ENCODE assay signal across 32 cellular contexts in genomic region chr3:119880966-119881365, GRCh38.
"Had no signal": no experiment of that assay in that cellular context is flagged by ENCODE, and none has a peak within 500 bp of the region (broad histone marks: within the 10 kb centered on the region; RNA-seq: fewer than 3 reads in every experiment).

No MANE protein-coding gene starts in this region.

- H3K9me3 ChIP-seq: body of pancreas, colonic mucosa, gastroesophageal sphincter, pancreas, psoas muscle, sigmoid colon, suprapubic skin, tibial artery had no signal

- H3K4me3 ChIP-seq: body of pancreas, cardiac muscle cell, colonic mucosa, gastroesophageal sphincter, hepatocyte, pancreas, psoas muscle, sigmoid colon, smooth muscle cell, suprapubic skin, tibial artery had no signal

- H3K9me3 Mint-ChIP-seq: activated CD4-positive, alpha-beta memory T cell treated with anti-CD3 and anti-CD28 coated beads, Interleukin-2, amount 10 ng/mL, durations not matched to agents 7 days and 5 days; activated CD4-positive, alpha-beta T cell treated with anti-CD3 and anti-CD28 coated beads, Interleukin-2, amount 10 ng/mL, durations not matched to agents 7 days and 5 days; activated naive CD4-positive, alpha-beta T cell treated with anti-CD3 and anti-CD28 coated beads, Interleukin-2, amount 50 U/mL, for 72 hours; activated T-helper 2 cell treated with anti-CD3 and anti-CD28 coated beads, Interferon-gamma antibody, Interleukin-2, Interleukin-4, amounts not matched to agents 10 μg/mL and 5 μg/mL and 100 μg/mL, durations not matched to agents 14 hours and 24 hours and 36 hours; memory B cell; naive thymus-derived CD4-positive, alpha-beta T cell; stimulated activated memory B cell treated with anti-CD40 and anti-IgM and Interleukin-4, amounts not matched to agents 10 μg/mL and 1 μg/mL and 100 μg/mL, for 72 hours had no signal

- H2AFZ ChIP-seq: hepatocyte had no signal

- H3K4me1 ChIP-seq: body of pancreas, colonic mucosa, gastroesophageal sphincter, pancreas, psoas muscle, sigmoid colon, suprapubic skin, tibial artery had no signal

- H3K4me1 Mint-ChIP-seq: activated CD4-positive, alpha-beta memory T cell treated with anti-CD3 and anti-CD28 coated beads, Interleukin-2, amount 10 ng/mL, durations not matched to agents 7 days and 5 days; activated CD4-positive, alpha-beta T cell treated with anti-CD3 and anti-CD28 coated beads, Interleukin-2, amount 10 ng/mL, durations not matched to agents 7 days and 5 days; memory B cell; neural crest cell; stimulated activated memory B cell treated with anti-CD40 and anti-IgM and Interleukin-4, amounts not matched to agents 10 μg/mL and 1 μg/mL and 100 μg/mL, for 72 hours had no signal

- H3K27ac ChIP-seq: body of pancreas, cardiac muscle cell, colonic mucosa, gastroesophageal sphincter, hepatocyte, pancreas, psoas muscle, sigmoid colon, suprapubic skin, tibial artery had no signal

- H3K36me3 ChIP-seq: colonic mucosa had no signal

- H3K4me2 ChIP-seq: hepatocyte, smooth muscle cell had no signal

- DNase-seq: activated CD4-positive, alpha-beta memory T cell treated with anti-CD3 and anti-CD28 coated beads, Interleukin-2, amount 10 ng/mL, durations not matched to agents 7 days and 5 days; activated CD4-positive, alpha-beta T cell treated with anti-CD3 and anti-CD28 coated beads, Interleukin-2, amount 10 ng/mL, durations not matched to agents 7 days and 5 days; activated CD4-positive, CD25-positive, alpha-beta regulatory T cell treated with anti-CD3 and anti-CD28 coated beads, Interleukin-2, amount 50 U/mL, for 72 hours; activated naive CD4-positive, alpha-beta T cell; activated T-cell treated with anti-CD3 and anti-CD28 coated beads, Interleukin-2, amount 50 U/mL, for 48 hours; aorta; body of pancreas; cerebellar nuclear complex; colonic mucosa; effector CD8-positive, alpha-beta T cell; kidney; midbrain; naive thymus-derived CD4-positive, alpha-beta T cell; nucleus accumbens; pancreas; psoas muscle; sigmoid colon; stimulated activated CD4-positive, alpha-beta T cell treated with anti-CD3 and anti-CD28 coated beads, Interleukin-1b, Interleukin-23, amount 100 ng/mL, for 48 hours; stimulated activated CD4-positive, alpha-beta T cell treated with anti-CD3 and anti-CD28 coated beads, Interleukin-4, amount 100 ng/mL, for 4 hours; stimulated activated CD8-positive, alpha-beta memory T cell treated with anti-CD3 and anti-CD28 coated beads, Interleukin-4, amount 100 ng/mL, for 48 hours; T-helper 2 cell; tibial artery had no signal

- H3K27me3 ChIP-seq: body of pancreas, cardiac muscle cell, colonic mucosa, gastroesophageal sphincter, hepatocyte, pancreas, sigmoid colon, suprapubic skin, tibial artery had no signal

- H3K27me3 Mint-ChIP-seq: activated CD4-positive, alpha-beta memory T cell treated with anti-CD3 and anti-CD28 coated beads, Interleukin-2, amount 10 ng/mL, durations not matched to agents 7 days and 5 days; activated CD4-positive, alpha-beta T cell treated with anti-CD3 and anti-CD28 coated beads, Interleukin-2, amount 10 ng/mL, durations not matched to agents 7 days and 5 days; memory B cell; naive thymus-derived CD4-positive, alpha-beta T cell; stimulated activated memory B cell treated with anti-CD40 and anti-IgM and Interleukin-4, amounts not matched to agents 10 μg/mL and 1 μg/mL and 100 μg/mL, for 72 hours had no signal

- H3K27ac Mint-ChIP-seq: activated CD4-positive, alpha-beta memory T cell treated with anti-CD3 and anti-CD28 coated beads, Interleukin-2, amount 10 ng/mL, durations not matched to agents 7 days and 5 days; activated CD4-positive, alpha-beta T cell treated with anti-CD3 and anti-CD28 coated beads, Interleukin-2, amount 10 ng/mL, durations not matched to agents 7 days and 5 days; activated naive CD4-positive, alpha-beta T cell treated with anti-CD3 and anti-CD28 coated beads, Interleukin-2, amount 50 U/mL, for 72 hours; activated T-helper 2 cell treated with anti-CD3 and anti-CD28 coated beads, Interferon-gamma antibody, Interleukin-2, Interleukin-4, amounts not matched to agents 10 μg/mL and 5 μg/mL and 100 μg/mL, durations not matched to agents 14 hours and 24 hours and 36 hours; memory B cell; naive thymus-derived CD4-positive, alpha-beta T cell; stimulated activated memory B cell treated with anti-CD40 and anti-IgM and Interleukin-4, amounts not matched to agents 10 μg/mL and 1 μg/mL and 100 μg/mL, for 72 hours had no signal

- H3K4me3 Mint-ChIP-seq: activated CD4-positive, alpha-beta memory T cell treated with anti-CD3 and anti-CD28 coated beads, Interleukin-2, amount 10 ng/mL, durations not matched to agents 7 days and 5 days; activated CD4-positive, alpha-beta T cell treated with anti-CD3 and anti-CD28 coated beads, Interleukin-2, amount 10 ng/mL, durations not matched to agents 7 days and 5 days; memory B cell; naive thymus-derived CD4-positive, alpha-beta T cell; neural crest cell; stimulated activated memory B cell treated with anti-CD40 and anti-IgM and Interleukin-4, amounts not matched to agents 10 μg/mL and 1 μg/mL and 100 μg/mL, for 72 hours had no signal

- ATAC-seq: activated naive CD4-positive, alpha-beta T cell treated with anti-CD3 and anti-CD28 coated beads, Interleukin-2, amount 50 U/mL, for 72 hours; body of pancreas; gastroesophageal sphincter; naive thymus-derived CD4-positive, alpha-beta T cell; pancreas; psoas muscle; stimulated activated memory B cell treated with anti-CD40 and anti-IgM and Interleukin-4, amounts not matched to agents 10 μg/mL and 1 μg/mL and 100 μg/mL, for 72 hours had no signal
